27 cellular contexts compared by ENCODE assay signal in genomic region chr6:130628862-130629261, GRCh38.
"Had no signal": no experiment of that assay in that cellular context is flagged by ENCODE, and none has a peak within 500 bp of the region (broad histone marks: within the 10 kb centered on the region; RNA-seq: fewer than 3 reads in every experiment).

No MANE protein-coding gene starts in this region.

- H3K27ac ChIP-seq: colonic mucosa, epithelial cell of prostate, esophagus squamous epithelium, gastrocnemius medialis, heart right ventricle, left lung, lower lobe of right lung had no signal

- H3K36me3 ChIP-seq: colonic mucosa, esophagus squamous epithelium, gastrocnemius medialis, heart right ventricle, left lung, lower lobe of right lung had no signal

- H3K9me3 Mint-ChIP-seq: dendritic cell treated with granulocyte-macrophage colony-stimulating factor and Interleukin-4, amounts not matched to agents 40 ng/mL and 50 ng/mL, for 4 days; effector memory CD8-positive, alpha-beta T cell; endodermal cell; mesothelial cell of epicardium; naive B cell had no signal

- H3K36me3 Mint-ChIP-seq: mesothelial cell of epicardium, naive B cell had no signal

- H3K4me1 Mint-ChIP-seq: naive B cell had no signal

- H3K4me3 ChIP-seq: colonic mucosa, esophagus squamous epithelium, gastrocnemius medialis, heart right ventricle, left lung, lower lobe of right lung, mucosa of descending colon had no signal

- H3K4me3 Mint-ChIP-seq: dendritic cell treated with granulocyte-macrophage colony-stimulating factor and Interleukin-4, amounts not matched to agents 40 ng/mL and 50 ng/mL, for 4 days; effector memory CD8-positive, alpha-beta T cell; endodermal cell; mesothelial cell of epicardium; naive B cell had no signal

- H3K27ac Mint-ChIP-seq: dendritic cell treated with granulocyte-macrophage colony-stimulating factor and Interleukin-4, amounts not matched to agents 40 ng/mL and 50 ng/mL, for 4 days; endodermal cell; mesothelial cell of epicardium; naive B cell had no signal

- H3K9me3 ChIP-seq: colonic mucosa, esophagus squamous epithelium, gastrocnemius medialis, left lung, lower lobe of right lung, mucosa of descending colon had no signal

- H3K4me1 ChIP-seq: colonic mucosa, esophagus squamous epithelium, gastrocnemius medialis, heart right ventricle, left lung, lower lobe of right lung had no signal

- FAIRE-seq: endometrium, islet of Langerhans, keratinocyte had no signal

- DNase-seq: colonic mucosa; cortex of kidney; effector CD8-positive, alpha-beta T cell; effector memory CD8-positive, alpha-beta T cell; endodermal cell; erythroblast; esophagus squamous epithelium; foreskin melanocyte; gastrocnemius medialis; glutamatergic neuron; head of caudate nucleus; heart right ventricle; hippocampal formation; left cardiac atrium; left lung; left ventricle myocardium superior; lower lobe of right lung; mesenchymal stem cell; mucosa of descending colon; naive B cell had no signal

- ATAC-seq: effector memory CD8-positive, alpha-beta T cell; esophagus mucosa; gastrocnemius medialis; heart right ventricle; left cardiac atrium; left lung; left ventricle myocardium superior; lower lobe of right lung; mucosa of descending colon had no signal

- H3K27me3 ChIP-seq: colonic mucosa, esophagus squamous epithelium, gastrocnemius medialis, heart right ventricle, left lung had no signal

- H3K27me3 Mint-ChIP-seq: dendritic cell treated with granulocyte-macrophage colony-stimulating factor and Interleukin-4, amounts not matched to agents 40 ng/mL and 50 ng/mL, for 4 days; effector memory CD8-positive, alpha-beta T cell; naive B cell had no signal
